Comparison of ENCODE assay signal across 1 cellular context in genomic region chr1:109483658-109484518, GRCh38.
TF ChIP-seq lines count a peak whose summit lies in the region.

A gene with protein sequence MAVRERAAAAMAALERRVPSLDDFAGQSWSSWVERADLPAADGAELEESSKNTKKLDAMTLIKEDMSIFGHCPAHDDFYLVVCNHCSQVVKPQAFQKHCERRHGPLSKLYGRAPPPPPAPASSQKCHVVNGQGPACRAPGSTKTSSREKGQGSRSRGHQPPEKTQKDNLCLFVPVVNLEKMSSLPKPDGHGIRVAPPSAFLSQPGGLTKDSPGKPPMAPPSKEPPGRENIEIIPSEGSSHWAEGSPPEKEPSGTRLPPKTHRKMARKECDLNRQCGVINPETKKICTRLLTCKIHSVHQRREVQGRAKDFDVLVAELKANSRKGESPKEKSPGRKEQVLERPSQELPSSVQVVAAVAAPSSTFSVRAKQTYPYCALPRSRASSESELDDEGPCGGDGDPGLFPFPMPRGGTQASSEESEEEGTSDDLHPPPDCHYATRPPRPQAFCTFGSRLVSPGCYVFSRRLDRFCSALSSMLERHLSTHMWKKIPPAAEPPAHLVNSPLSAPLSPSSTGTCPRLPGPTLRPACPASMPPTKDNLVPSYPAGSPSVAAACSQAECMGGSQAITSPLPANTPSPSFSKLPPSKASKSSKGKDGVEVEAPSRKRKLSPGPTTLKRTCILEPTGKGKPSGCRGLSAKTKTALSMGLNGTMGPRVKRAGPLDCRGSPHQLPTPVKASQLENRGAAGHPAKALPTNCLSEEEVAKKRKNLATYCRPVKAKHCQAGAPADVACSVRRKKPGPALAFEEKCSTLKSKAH (plus strand): TSS chr1:109483905. CDS start chr1:109483954, 49 bp downstream.

TF ChIP-seq in K562, 482 proteins besides CTCF, POLR2A, EP300 and RAD21 (continued from another document and continues in another):
- TF ChIP-seq, protein P1, sequence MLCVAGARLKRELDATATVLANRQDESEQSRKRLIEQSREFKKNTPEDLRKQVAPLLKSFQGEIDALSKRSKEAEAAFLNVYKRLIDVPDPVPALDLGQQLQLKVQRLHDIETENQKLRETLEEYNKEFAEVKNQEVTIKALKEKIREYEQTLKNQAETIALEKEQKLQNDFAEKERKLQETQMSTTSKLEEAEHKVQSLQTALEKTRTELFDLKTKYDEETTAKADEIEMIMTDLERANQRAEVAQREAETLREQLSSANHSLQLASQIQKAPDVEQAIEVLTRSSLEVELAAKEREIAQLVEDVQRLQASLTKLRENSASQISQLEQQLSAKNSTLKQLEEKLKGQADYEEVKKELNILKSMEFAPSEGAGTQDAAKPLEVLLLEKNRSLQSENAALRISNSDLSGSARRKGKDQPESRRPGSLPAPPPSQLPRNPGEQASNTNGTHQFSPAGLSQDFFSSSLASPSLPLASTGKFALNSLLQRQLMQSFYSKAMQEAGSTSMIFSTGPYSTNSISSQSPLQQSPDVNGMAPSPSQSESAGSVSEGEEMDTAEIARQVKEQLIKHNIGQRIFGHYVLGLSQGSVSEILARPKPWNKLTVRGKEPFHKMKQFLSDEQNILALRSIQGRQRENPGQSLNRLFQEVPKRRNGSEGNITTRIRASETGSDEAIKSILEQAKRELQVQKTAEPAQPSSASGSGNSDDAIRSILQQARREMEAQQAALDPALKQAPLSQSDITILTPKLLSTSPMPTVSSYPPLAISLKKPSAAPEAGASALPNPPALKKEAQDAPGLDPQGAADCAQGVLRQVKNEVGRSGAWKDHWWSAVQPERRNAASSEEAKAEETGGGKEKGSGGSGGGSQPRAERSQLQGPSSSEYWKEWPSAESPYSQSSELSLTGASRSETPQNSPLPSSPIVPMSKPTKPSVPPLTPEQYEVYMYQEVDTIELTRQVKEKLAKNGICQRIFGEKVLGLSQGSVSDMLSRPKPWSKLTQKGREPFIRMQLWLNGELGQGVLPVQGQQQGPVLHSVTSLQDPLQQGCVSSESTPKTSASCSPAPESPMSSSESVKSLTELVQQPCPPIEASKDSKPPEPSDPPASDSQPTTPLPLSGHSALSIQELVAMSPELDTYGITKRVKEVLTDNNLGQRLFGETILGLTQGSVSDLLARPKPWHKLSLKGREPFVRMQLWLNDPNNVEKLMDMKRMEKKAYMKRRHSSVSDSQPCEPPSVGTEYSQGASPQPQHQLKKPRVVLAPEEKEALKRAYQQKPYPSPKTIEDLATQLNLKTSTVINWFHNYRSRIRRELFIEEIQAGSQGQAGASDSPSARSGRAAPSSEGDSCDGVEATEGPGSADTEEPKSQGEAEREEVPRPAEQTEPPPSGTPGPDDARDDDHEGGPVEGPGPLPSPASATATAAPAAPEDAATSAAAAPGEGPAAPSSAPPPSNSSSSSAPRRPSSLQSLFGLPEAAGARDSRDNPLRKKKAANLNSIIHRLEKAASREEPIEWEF (CRISPR knock-in tag; IDR thresholded peaks at IDR 0.05) = no peak
- TF ChIP-seq TEAD1 (CRISPR knock-in tag; IDR thresholded peaks at IDR 0.05) = peak; percentile 75 to 94
- peak; percentile 32 for TF ChIP-seq ETS2 (tag; IDR thresholded peaks at IDR 0.05; ENCODE audit: borderline replicate concordance, poor library complexity, severe bottlenecking)
- peak; percentile 58; the same call in 1 of the 2 replicates for TF ChIP-seq RAD51 (IDR thresholded peaks at IDR 0.05; ENCODE audit: borderline replicate concordance, low read depth)
- TF ChIP-seq CBX2 (IDR thresholded peaks at IDR 0.05; ENCODE audit: insufficient read depth, low read length, poor library complexity, severe bottlenecking) = no peak
- TF ChIP-seq ZNF512 (tag; IDR thresholded peaks at IDR 0.05) = no peak
- no peak for TF ChIP-seq PHTF2 (CRISPR knock-in tag; IDR thresholded peaks at IDR 0.05)
- 0 out of 2 replicates have a peak, but pooled peaks have one; percentile 31 for TF ChIP-seq HDAC8 (tag; IDR thresholded peaks at IDR 0.05)
- no peak for TF ChIP-seq ZNF165 (CRISPR knock-in tag; IDR thresholded peaks at IDR 0.05; ENCODE audit: borderline replicate concordance)
- peak; percentile 40; the same call in 1 of the 2 replicates for TF ChIP-seq KLF6 (CRISPR knock-in tag; IDR thresholded peaks at IDR 0.05; ENCODE audit: borderline replicate concordance)
- peak; percentile 2; the same call in 1 of the 2 replicates for TF ChIP-seq BHLHE40 (IDR thresholded peaks at IDR 0.05; ENCODE audit: low read length)
- peak; percentile 99 for TF ChIP-seq XRCC5 (IDR thresholded peaks at IDR 0.05; ENCODE audit: low read depth, low read length)
- TF ChIP-seq NFIX (CRISPR knock-in tag; IDR thresholded peaks at IDR 0.05; ENCODE audit: low read depth) = no peak
- TF ChIP-seq ETV6 (IDR thresholded peaks at IDR 0.05; ENCODE audit: borderline replicate concordance in 1 of 2, low read depth in 2 of 2, low read length in 1 of 2) = no peak
- no peak for TF ChIP-seq ETV6 (CRISPR knock-in tag; IDR thresholded peaks at IDR 0.05; ENCODE audit: borderline replicate concordance)
- TF ChIP-seq DACH1 (IDR thresholded peaks at IDR 0.05; ENCODE audit: partially characterized antibody) = peak; percentile 28
- peak; percentile 58; the same call in 1 of the 2 replicates for TF ChIP-seq LEF1 (IDR thresholded peaks at IDR 0.05)
- peak; percentile 88 for TF ChIP-seq DPF2 (IDR thresholded peaks at IDR 0.05)
- TF ChIP-seq BRF2 (IDR thresholded peaks at IDR 0.05; ENCODE audit: borderline replicate concordance, insufficient read depth, insufficient read length) = no peak
- TF ChIP-seq, protein P2, sequence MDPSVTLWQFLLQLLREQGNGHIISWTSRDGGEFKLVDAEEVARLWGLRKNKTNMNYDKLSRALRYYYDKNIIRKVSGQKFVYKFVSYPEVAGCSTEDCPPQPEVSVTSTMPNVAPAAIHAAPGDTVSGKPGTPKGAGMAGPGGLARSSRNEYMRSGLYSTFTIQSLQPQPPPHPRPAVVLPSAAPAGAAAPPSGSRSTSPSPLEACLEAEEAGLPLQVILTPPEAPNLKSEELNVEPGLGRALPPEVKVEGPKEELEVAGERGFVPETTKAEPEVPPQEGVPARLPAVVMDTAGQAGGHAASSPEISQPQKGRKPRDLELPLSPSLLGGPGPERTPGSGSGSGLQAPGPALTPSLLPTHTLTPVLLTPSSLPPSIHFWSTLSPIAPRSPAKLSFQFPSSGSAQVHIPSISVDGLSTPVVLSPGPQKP (CRISPR knock-in tag; IDR thresholded peaks at IDR 0.05) = peak; percentile 80; the same call in 1 of the 2 replicates
- no peak for TF ChIP-seq POLR2AphosphoS2 (IDR thresholded peaks at IDR 0.05; ENCODE audit: low read length)
- peak; percentile 79; the same call in 1 of the 2 replicates for TF ChIP-seq ZNF282 (CRISPR knock-in tag; IDR thresholded peaks at IDR 0.05)
- TF ChIP-seq, protein P3, sequence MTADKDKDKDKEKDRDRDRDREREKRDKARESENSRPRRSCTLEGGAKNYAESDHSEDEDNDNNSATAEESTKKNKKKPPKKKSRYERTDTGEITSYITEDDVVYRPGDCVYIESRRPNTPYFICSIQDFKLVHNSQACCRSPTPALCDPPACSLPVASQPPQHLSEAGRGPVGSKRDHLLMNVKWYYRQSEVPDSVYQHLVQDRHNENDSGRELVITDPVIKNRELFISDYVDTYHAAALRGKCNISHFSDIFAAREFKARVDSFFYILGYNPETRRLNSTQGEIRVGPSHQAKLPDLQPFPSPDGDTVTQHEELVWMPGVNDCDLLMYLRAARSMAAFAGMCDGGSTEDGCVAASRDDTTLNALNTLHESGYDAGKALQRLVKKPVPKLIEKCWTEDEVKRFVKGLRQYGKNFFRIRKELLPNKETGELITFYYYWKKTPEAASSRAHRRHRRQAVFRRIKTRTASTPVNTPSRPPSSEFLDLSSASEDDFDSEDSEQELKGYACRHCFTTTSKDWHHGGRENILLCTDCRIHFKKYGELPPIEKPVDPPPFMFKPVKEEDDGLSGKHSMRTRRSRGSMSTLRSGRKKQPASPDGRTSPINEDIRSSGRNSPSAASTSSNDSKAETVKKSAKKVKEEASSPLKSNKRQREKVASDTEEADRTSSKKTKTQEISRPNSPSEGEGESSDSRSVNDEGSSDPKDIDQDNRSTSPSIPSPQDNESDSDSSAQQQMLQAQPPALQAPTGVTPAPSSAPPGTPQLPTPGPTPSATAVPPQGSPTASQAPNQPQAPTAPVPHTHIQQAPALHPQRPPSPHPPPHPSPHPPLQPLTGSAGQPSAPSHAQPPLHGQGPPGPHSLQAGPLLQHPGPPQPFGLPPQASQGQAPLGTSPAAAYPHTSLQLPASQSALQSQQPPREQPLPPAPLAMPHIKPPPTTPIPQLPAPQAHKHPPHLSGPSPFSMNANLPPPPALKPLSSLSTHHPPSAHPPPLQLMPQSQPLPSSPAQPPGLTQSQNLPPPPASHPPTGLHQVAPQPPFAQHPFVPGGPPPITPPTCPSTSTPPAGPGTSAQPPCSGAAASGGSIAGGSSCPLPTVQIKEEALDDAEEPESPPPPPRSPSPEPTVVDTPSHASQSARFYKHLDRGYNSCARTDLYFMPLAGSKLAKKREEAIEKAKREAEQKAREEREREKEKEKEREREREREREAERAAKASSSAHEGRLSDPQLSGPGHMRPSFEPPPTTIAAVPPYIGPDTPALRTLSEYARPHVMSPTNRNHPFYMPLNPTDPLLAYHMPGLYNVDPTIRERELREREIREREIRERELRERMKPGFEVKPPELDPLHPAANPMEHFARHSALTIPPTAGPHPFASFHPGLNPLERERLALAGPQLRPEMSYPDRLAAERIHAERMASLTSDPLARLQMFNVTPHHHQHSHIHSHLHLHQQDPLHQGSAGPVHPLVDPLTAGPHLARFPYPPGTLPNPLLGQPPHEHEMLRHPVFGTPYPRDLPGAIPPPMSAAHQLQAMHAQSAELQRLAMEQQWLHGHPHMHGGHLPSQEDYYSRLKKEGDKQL (CRISPR knock-in tag; IDR thresholded peaks at IDR 0.05; ENCODE audit: borderline replicate concordance) = no peak
- TF ChIP-seq ZNF511 (CRISPR knock-in tag; IDR thresholded peaks at IDR 0.05) = peak; percentile 94; the same call in 1 of the 2 replicates
- TF ChIP-seq POLR2G (IDR thresholded peaks at IDR 0.05; ENCODE audit: low read depth, low read length) = peak; percentile 93
- TF ChIP-seq WHSC1 (IDR thresholded peaks at IDR 0.05; ENCODE audit: low read length) = no peak
- peak; percentile 89 for TF ChIP-seq PHF8 (IDR thresholded peaks at IDR 0.05; ENCODE audit: borderline replicate concordance, low read length)
- TF ChIP-seq SNIP1 (IDR thresholded peaks at IDR 0.05; ENCODE audit: low read depth) = no peak
- peak; percentile 98 for TF ChIP-seq TAF7 (tag; IDR thresholded peaks at IDR 0.05)
- TF ChIP-seq CXXC5 (CRISPR knock-in tag; IDR thresholded peaks at IDR 0.05) = peak; percentile 90
- TF ChIP-seq ZZZ3 (IDR thresholded peaks at IDR 0.05) = 0 out of 2 replicates have a peak, but pooled peaks have one; percentile 40
- TF ChIP-seq MTF1 (CRISPR knock-in tag; IDR thresholded peaks at IDR 0.05; ENCODE audit: borderline replicate concordance) = 0 out of 2 replicates have a peak, but pooled peaks have one; percentile 1
- TF ChIP-seq ZNF324 (CRISPR knock-in tag; IDR thresholded peaks at IDR 0.05) = no peak
- no peak for TF ChIP-seq HMG20B (CRISPR knock-in tag; IDR thresholded peaks at IDR 0.05)
- TF ChIP-seq GTF2E2 (tag; IDR thresholded peaks at IDR 0.05) = peak; percentile 96
- no peak for TF ChIP-seq ZNF174 (CRISPR knock-in tag; IDR thresholded peaks at IDR 0.05)
- peak; percentile 47 to 85; a peak in 1 of 4 replicates for TF ChIP-seq SIN3A (IDR thresholded peaks at IDR 0.05; ENCODE audit: borderline replicate concordance in 2 of 2, control insufficient read depth in 1 of 2, low read depth in 2 of 2, low read length in 2 of 2)
- peak; percentile 54; the same call in 1 of the 2 replicates for TF ChIP-seq JUN (IDR thresholded peaks at IDR 0.05; ENCODE audit: borderline replicate concordance, low read depth, low read length)
- peak; percentile 86; the same call in 1 of the 2 replicates for TF ChIP-seq JUN (CRISPR knock-in tag; IDR thresholded peaks at IDR 0.05; ENCODE audit: borderline replicate concordance)
- peak; percentile 36; the same call in 1 of the 2 replicates for TF ChIP-seq CHD2 (IDR thresholded peaks at IDR 0.05; ENCODE audit: low read depth, low read length)
- no peak for TF ChIP-seq XRCC3 (IDR thresholded peaks at IDR 0.05)
- no peak for TF ChIP-seq MAFG (tag; conservative IDR thresholded peaks at IDR 0.05)
- TF ChIP-seq TAF9B (IDR thresholded peaks at IDR 0.05; ENCODE audit: partially characterized antibody) = peak; percentile 99
- peak; percentile 64; the same call in 1 of the 2 replicates for TF ChIP-seq ZBTB17 (CRISPR knock-in tag; IDR thresholded peaks at IDR 0.05)
- no peak for TF ChIP-seq PTTG1 (tag; IDR thresholded peaks at IDR 0.05; ENCODE audit: low read depth)
